ENCODE assay signal across 1 cellular context in the genomic region with DNA sequence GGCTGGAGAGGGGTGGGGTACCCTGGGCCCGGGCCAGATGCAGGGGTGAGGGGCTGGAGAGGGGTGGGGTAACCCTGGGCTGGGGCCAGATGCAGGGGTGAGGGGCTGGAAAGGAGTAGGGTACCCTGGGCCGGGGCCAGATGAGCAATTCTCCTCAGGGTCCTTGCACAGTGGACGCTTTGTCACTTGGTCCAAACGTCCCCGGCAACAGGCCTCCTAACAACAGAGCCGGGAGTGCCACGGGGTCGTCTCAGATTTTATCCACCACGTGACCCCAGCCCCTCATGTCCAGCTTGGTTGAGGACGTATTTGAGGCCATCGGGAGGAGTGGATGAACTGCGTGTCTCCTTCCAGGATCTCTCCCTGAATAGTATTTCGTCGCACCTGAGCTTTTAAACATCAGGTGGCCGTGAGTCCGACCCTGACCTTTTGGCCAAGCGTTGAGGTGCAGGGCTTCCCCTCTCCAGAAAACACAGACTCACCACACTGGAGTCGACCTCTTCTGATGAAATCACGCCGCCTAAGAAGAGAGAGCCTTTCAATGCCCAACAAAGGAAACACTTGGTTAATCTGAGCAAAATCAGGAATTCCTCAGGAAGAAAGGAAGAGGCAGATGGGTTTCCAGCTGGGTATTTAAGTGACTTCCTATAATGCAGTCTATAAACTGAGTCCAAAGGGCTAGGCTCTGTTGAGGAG.
TF ChIP-seq lines count a peak whose summit lies in the region.

No MANE protein-coding gene starts in this region.

TF ChIP-seq in WTC11, 78 proteins besides CTCF, POLR2A, EP300 and RAD21 (continued from another document):
- TF ChIP-seq, protein P1, sequence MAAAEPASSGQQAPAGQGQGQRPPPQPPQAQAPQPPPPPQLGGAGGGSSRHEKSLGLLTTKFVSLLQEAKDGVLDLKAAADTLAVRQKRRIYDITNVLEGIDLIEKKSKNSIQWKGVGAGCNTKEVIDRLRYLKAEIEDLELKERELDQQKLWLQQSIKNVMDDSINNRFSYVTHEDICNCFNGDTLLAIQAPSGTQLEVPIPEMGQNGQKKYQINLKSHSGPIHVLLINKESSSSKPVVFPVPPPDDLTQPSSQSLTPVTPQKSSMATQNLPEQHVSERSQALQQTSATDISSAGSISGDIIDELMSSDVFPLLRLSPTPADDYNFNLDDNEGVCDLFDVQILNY (CRISPR knock-in tag; IDR thresholded peaks at IDR 0.05), result no peak
- TF ChIP-seq FOXK1 (CRISPR knock-in tag; IDR thresholded peaks at IDR 0.05) (no peak), NR3C1 (CRISPR knock-in tag; conservative IDR thresholded peaks at IDR 0.05; ENCODE audit: low read depth) (no peak), ETV6 (CRISPR knock-in tag; IDR thresholded peaks at IDR 0.05) (no peak), OVOL2 (CRISPR knock-in tag; IDR thresholded peaks at IDR 0.05; ENCODE audit: borderline replicate concordance) (no peak)
- TF ChIP-seq, protein P2, sequence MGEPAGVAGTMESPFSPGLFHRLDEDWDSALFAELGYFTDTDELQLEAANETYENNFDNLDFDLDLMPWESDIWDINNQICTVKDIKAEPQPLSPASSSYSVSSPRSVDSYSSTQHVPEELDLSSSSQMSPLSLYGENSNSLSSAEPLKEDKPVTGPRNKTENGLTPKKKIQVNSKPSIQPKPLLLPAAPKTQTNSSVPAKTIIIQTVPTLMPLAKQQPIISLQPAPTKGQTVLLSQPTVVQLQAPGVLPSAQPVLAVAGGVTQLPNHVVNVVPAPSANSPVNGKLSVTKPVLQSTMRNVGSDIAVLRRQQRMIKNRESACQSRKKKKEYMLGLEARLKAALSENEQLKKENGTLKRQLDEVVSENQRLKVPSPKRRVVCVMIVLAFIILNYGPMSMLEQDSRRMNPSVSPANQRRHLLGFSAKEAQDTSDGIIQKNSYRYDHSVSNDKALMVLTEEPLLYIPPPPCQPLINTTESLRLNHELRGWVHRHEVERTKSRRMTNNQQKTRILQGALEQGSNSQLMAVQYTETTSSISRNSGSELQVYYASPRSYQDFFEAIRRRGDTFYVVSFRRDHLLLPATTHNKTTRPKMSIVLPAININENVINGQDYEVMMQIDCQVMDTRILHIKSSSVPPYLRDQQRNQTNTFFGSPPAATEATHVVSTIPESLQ (CRISPR knock-in tag; IDR thresholded peaks at IDR 0.05), result no peak
